Comparison of ENCODE assay signal across 9 cellular contexts in the genomic region with DNA sequence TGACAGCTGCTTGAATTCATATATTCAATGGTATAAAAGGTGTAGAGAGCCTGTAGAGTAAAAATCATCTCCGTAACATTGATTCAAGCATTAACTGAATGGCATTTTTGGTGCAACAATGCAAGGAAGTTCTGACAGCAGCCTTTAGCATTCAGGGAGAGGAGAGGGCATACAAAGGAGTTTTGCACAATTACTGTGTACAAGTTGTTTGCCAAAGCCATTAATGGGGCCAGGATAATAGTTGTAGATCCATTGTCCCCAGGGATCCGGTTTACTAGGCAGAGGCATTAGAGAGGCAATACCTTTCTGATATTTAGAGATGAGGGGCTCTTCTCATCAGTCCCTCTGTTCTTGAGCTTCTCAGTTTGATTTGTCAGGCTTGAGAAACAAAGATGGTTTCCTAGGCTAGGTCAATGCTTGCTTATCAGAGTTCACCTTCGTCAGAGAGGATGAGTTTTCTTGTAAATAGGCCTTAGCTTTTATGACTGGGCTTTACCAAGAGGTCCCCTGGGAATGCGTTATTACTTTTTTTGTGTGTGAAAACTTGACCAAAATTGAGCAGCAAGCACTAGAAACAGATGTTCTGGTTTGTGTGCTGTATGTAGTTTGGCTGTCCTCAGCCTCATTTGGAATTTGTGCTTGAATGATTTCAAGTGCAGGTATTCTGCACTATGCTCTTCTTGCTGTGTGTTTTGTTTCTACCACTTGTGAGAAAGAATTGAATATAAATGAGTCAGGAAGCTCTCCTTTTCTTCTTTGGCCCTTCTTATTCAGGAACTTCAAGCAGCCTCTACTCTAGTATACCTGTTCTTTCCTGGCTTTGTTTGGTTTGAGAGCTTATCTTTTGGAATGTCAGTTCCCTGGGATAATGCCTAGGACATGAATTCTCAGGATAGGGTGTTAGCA. TPM values are rescaled to one million over a fixed set of nuclear protein-coding genes. Genes with fewer than 3 reads are reported as not detected.
DNase-seq lines count a peak whose midpoint lies in the region; ATAC-seq and TF ChIP-seq lines count a peak whose summit lies in the region.
"Had no signal": no experiment of that assay in that cellular context is flagged by ENCODE, and none has a peak within 500 bp of the region (broad histone marks: within the 10 kb centered on the region; RNA-seq: fewer than 3 reads in every experiment).

No MANE protein-coding gene starts in this region.

- H3K27me3 Mint-ChIP-seq in memory B cell (no peaks in the 10 kb centered on the region), type B pancreatic cell (no peaks in the 10 kb centered on the region)

- DNase-seq in NCI-H1417 (lab: John Stamatoyannopoulos, UW), result peak in 2 of 3 experiments; percentile 54 to 88
- no peak for DNase-seq in memory B cell (ENCODE audit: low spot score in 2 of 2)
- no peak for DNase-seq in activated CD8-positive, alpha-beta memory T cell treated with anti-CD3 and anti-CD28 coated beads, Interleukin-2, amount 50 U/mL, for 48 hours
- no peak for DNase-seq in sigmoid colon
- DNase-seq in type B pancreatic cell (ENCODE audit: extremely low spot score, unreplicated experiment), result no peak
- DNase-seq in AG08396 (ENCODE audit: low spot score), result no peak
- DNase-seq: activated CD4-positive, alpha-beta T cell treated with anti-CD3 and anti-CD28 coated beads, Interleukin-2, amount 50 U/mL, for 4 hours had no signal

- H3K9me3 ChIP-seq in sigmoid colon, result no peaks in the 10 kb centered on the region

- H3K27ac ChIP-seq in sigmoid colon, result no peak overlapping the region

- H3K4me3 ChIP-seq in sigmoid colon, result no peak overlapping the region

- H3K4me1 Mint-ChIP-seq in memory B cell (peaks cover 33% of the 10 kb centered on the region), type B pancreatic cell (ENCODE audit: unreplicated experiment) (peaks cover 27% of the 10 kb centered on the region)

- TF ChIP-seq CTCF in sigmoid colon (IDR thresholded peaks at IDR 0.05) (no peak), type B pancreatic cell (conservative IDR thresholded peaks at IDR 0.05) (no peak)

- 77 to 82% methylated on average over 4 of the region's 4 CpGs for WGBS in sigmoid colon, 2 donors

- H3K36me3 ChIP-seq in sigmoid colon, result peaks cover 0 to 17% (median 4%) of the 10 kb centered on the region in 4 donors

- H3K27me3 ChIP-seq in sigmoid colon, result no peaks in the 10 kb centered on the region

- H3K4me3 Mint-ChIP-seq in memory B cell (no peak overlapping the region), type B pancreatic cell (no peak overlapping the region)

- peaks cover 24% of the 10 kb centered on the region for H3K36me3 Mint-ChIP-seq in memory B cell
- peaks cover 43% of the 10 kb centered on the region for H3K36me3 Mint-ChIP-seq in type B pancreatic cell

- TF ChIP-seq POLR2A in sigmoid colon (IDR thresholded peaks at IDR 0.05), result no peak

- H3K9me3 Mint-ChIP-seq in memory B cell, result peaks cover 7% of the 10 kb centered on the region
- peaks cover 5% of the 10 kb centered on the region for H3K9me3 Mint-ChIP-seq in type B pancreatic cell

- TF ChIP-seq EP300 in sigmoid colon (IDR thresholded peaks at IDR 0.05), result no peak

- peak overlapping the region; percentile 83 for H3K27ac Mint-ChIP-seq in memory B cell
- H3K27ac Mint-ChIP-seq in type B pancreatic cell, result no peak overlapping the region

- peak; percentile 82 for ATAC-seq in GM18907 (IDR thresholded peaks at IDR 0.05; ENCODE audit: unreplicated experiment)
- peak; percentile 80 for ATAC-seq in HG02642 (IDR thresholded peaks at IDR 0.05; ENCODE audit: poor library complexity, unreplicated experiment)
- no peak for ATAC-seq in memory B cell (ENCODE audit: low read depth)

- intact Hi-C loops in sigmoid colon (cut with DNase I), result no loop called here

- peaks cover 0 to 2% (median under 1%) of the 10 kb centered on the region in 4 donors for H3K4me1 ChIP-seq in sigmoid colon

RNA-seq across cellular contexts. Expression of a gene that starts 32.0 kb away (rescaled TPM):
- total RNA-seq in sigmoid colon, result 10 to 100 TPM; 63.5 to 83.1 (median 74.2) TPM
- polyA plus RNA-seq in sigmoid colon, result 10 to 100 TPM; 30.6 to 93.4 (median 36.5) TPM
- total RNA-seq in type B pancreatic cell (ENCODE audit: low replicate concordance), result 183 and 199 TPM in 2 replicates

Comparison
In these comparisons a context has a peak if more than half of its experiments do, and no peak if none do; other contexts are left out.
1. DNase-seq: peak in NCI-H1417 (2 of 3); none in memory B cell (0 of 2), activated CD8-positive, alpha-beta memory T cell treated with anti-CD3 and anti-CD28 coated beads, Interleukin-2, amount 50 U/mL, for 48 hours (single experiment), sigmoid colon (single experiment), type B pancreatic cell (single experiment) and AG08396 (single experiment).